ENCODE assay signal across 8 cellular contexts in genomic region chr22:36781656-36782627, GRCh38. TPM values are rescaled to one million over a fixed set of nuclear protein-coding genes. Genes with fewer than 3 reads are reported as not detected.
A peak's percentile ranks its signal among the peaks of the same experiment; 100 is the strongest.
DNase-seq lines count a peak whose midpoint lies in the region; ATAC-seq and TF ChIP-seq lines count a peak whose summit lies in the region.

No MANE protein-coding gene starts in this region.

- H3K4me3 ChIP-seq in lower leg skin (ENCODE audit: low read depth, poor library complexity, severe bottlenecking) = no peak overlapping the region

- peak; percentile 76 for ATAC-seq in HG02763 (IDR thresholded peaks at IDR 0.05; ENCODE audit: unreplicated experiment)
- no peak for ATAC-seq in HG02938 (IDR thresholded peaks at IDR 0.05; ENCODE audit: unreplicated experiment)

- peak; percentile 91 for DNase-seq in GM03348 (ENCODE audit: low spot score)
- peak; percentile 11 for DNase-seq in NCI-H345 treated with DMSO at 0.1 percent for 48 hours (lab: John Stamatoyannopoulos, UW; ENCODE audit: unreplicated experiment)
- peak; percentile 81 to 90 for DNase-seq in activated CD4-positive, alpha-beta T cell treated with anti-CD3 and anti-CD28 coated beads, Interleukin-2, amount 50 U/mL, for 24 hours (ENCODE audit: low read depth in 1 of 2, low spot score in 1 of 2)
- peak; percentile 96 for DNase-seq in dermis blood vessel endothelial cell
- peak; percentile 65 to 95 for DNase-seq in lower leg skin (ENCODE audit: low spot score in 2 of 2)
- peak; percentile 81 to 84 for DNase-seq in stimulated activated CD4-positive, alpha-beta T cell treated with anti-CD3 and anti-CD28 coated beads, Interleukin-4, amount 100 ng/mL, for 4 hours

- no peak for TF ChIP-seq POLR2A in lower leg skin (IDR thresholded peaks at IDR 0.05)

- TF ChIP-seq CTCF in lower leg skin (IDR thresholded peaks at IDR 0.05) = peak in 1 of 3 donors; percentile 79

- WGBS in lower leg skin, 2 donors = 18 to 19% methylated on average over 33 of the region's 33 CpGs

- intact Hi-C loops in lower leg skin (cut with DNase I; ENCODE audit: low total_unique reads) = loop anchor here (5.0 to 10.0 kb wide), 2 partner anchors 75 to 203 kb away; no protein-coding TSS in a partner anchor

RNA-seq across cellular contexts. Expression of gene IFT27, which starts 6.0 kb away (rescaled TPM):
- total RNA-seq in dermis blood vessel endothelial cell (11.1 and 19.4 TPM in 2 replicates), lower leg skin (1 to 10 TPM; 4.3 to 9.3 (median 8.7) TPM)

RNA-seq across cellular contexts. Expression of gene PVALB, which starts 34.9 kb away (rescaled TPM):
- total RNA-seq in dermis blood vessel endothelial cell (not detected in 2 replicates), lower leg skin (not detected)

Comparison
In these comparisons a context has a peak if more than half of its experiments do, and no peak if none do; other contexts are left out.
1. DNase-seq: peak in every context shown above with its lines; median percentile 96 in dermis blood vessel endothelial cell; 91 in GM03348; 86 in activated CD4-positive, alpha-beta T cell treated with anti-CD3 and anti-CD28 coated beads, Interleukin-2, amount 50 U/mL, for 24 hours; 82 in stimulated activated CD4-positive, alpha-beta T cell treated with anti-CD3 and anti-CD28 coated beads, Interleukin-4, amount 100 ng/mL, for 4 hours; 80 in lower leg skin; 11 in NCI-H345 treated with DMSO at 0.1 percent for 48 hours.